ENCODE assay signal across 9 cellular contexts in the genomic region with DNA sequence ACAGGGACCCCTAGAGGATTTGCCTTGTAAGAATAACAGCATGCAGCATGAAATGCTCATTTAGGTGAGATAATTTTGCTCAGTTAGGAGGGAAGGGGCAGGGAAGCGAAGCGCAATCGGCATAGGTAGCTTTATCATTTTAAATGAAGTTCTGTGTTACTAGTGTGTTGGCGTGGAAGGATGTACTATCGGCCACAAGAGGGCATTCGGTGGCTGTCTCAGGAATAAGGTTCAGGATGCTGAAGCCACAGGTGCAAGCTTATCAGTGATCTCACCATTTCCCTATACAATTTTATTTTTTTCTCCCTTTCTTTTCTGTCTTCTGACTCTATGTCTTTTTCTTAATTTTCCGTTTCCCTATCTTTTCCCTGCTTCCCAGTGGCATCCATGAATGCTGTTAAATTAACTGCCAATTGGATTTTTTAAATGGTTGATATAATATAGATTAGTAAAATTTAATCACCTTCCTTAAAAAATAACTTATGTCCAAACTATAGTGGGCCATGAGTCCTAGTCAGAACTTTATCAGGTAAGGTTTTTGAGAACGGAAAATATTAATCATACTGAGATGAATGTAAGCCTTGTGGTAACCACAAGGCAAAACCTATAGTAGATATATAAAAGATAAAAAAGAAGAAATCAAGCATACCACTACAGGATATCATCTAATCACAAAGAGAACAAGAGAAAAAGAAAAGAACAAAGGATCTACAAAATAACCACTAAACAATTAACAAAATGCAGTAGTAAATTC. TPM values are rescaled to one million over a fixed set of nuclear protein-coding genes. Genes with fewer than 3 reads are reported as not detected.
DNase-seq lines count a peak whose midpoint lies in the region; ATAC-seq, FAIRE-seq and TF ChIP-seq lines count a peak whose summit lies in the region.
"Had no signal": no experiment of that assay in that cellular context is flagged by ENCODE, and none has a peak within 500 bp of the region (broad histone marks: within the 10 kb centered on the region; RNA-seq: fewer than 3 reads in every experiment).

No MANE protein-coding gene starts in this region.

- ATAC-seq in mucosa of descending colon (peak; percentile 88), sciatic nerve (no peak)

- no peak overlapping the region for H3K4me3 Mint-ChIP-seq in CD14-positive monocyte
- no peak overlapping the region for H3K4me3 Mint-ChIP-seq in activated CD4-positive, alpha-beta memory T cell treated with anti-CD3 and anti-CD28 coated beads for 36 hours

- TF ChIP-seq CTCF in CD14-positive monocyte (IDR thresholded peaks at IDR 0.05) (peak; percentile 64), mucosa of descending colon (IDR thresholded peaks at IDR 0.05) (peak; percentile 48)

- FAIRE-seq in H54 (lab: Jason Lieb, UNC) (peak; percentile 87), endometrium (lab: Jason Lieb, UNC) (peak; percentile 88)

- DNase-seq in CD14-positive monocyte (ENCODE audit: low spot score): no peak
- peak; percentile 21 for DNase-seq in H54 (ENCODE audit: insufficient read length, low spot score)
- DNase-seq in NCI-H446 (lab: John Stamatoyannopoulos, UW): peak; percentile 19 to 60
- DNase-seq in activated CD4-positive, alpha-beta memory T cell treated with anti-CD3 and anti-CD28 coated beads for 36 hours: peak; percentile 74
- DNase-seq in mucosa of descending colon: peak in 2 of 3 donors; percentile 39 to 75
- peak; percentile 26 for DNase-seq in stromal cell of bone marrow (ENCODE audit: low read depth)
- no peak for DNase-seq in sciatic nerve (ENCODE audit: low spot score)

- POLR2A ChIA-PET in activated CD4-positive, alpha-beta memory T cell treated with anti-CD3 and anti-CD28 coated beads for 36 hours (lab: Charles Lee): interaction anchor here (0.5 to 1.0 kb wide), 3 partner anchors 264 to 414 kb away, joined by 3 read pairs; a partner anchor contains a TSS

- no peaks in the 10 kb centered on the region for H3K36me3 ChIP-seq in mucosa of descending colon (ENCODE audit: low read depth)

- no peaks in the 10 kb centered on the region for H3K4me1 ChIP-seq in mucosa of descending colon (ENCODE audit: low read depth)

- H3K9me3 ChIP-seq in mucosa of descending colon: no peaks in the 10 kb centered on the region

- intact Hi-C loops in CD14-positive monocyte (cut with micrococcal nuclease) (loop anchor here (5.0 to 10.0 kb wide), 2 partner anchors 406 to 408 kb away; no protein-coding TSS in a partner anchor), mucosa of descending colon (cut with DNase I, micrococcal nuclease) (loop anchor here in 1 of 2 donors (10.0 kb wide), 2 partner anchors 238 to 408 kb away; no protein-coding TSS in a partner anchor), sciatic nerve (cut with DNase I) (no loop called here)
- intact Hi-C loops in activated CD4-positive, alpha-beta memory T cell treated with anti-CD3 and anti-CD28 coated beads for 36 hours (cut with micrococcal nuclease): loop anchor here (1.0 to 5.0 kb wide), 8 partner anchors 76 to 424 kb away; a partner anchor contains a TSS

- H3K27ac Mint-ChIP-seq in CD14-positive monocyte: no peak overlapping the region
- no peak overlapping the region for H3K27ac Mint-ChIP-seq in activated CD4-positive, alpha-beta memory T cell treated with anti-CD3 and anti-CD28 coated beads for 36 hours

- peaks cover 0 to 4% (median 0%) of the 10 kb centered on the region in 3 donors for H3K27me3 Mint-ChIP-seq in CD14-positive monocyte (ENCODE audit: low read depth in 3 of 3)
- no peaks in the 10 kb centered on the region for H3K27me3 Mint-ChIP-seq in activated CD4-positive, alpha-beta memory T cell treated with anti-CD3 and anti-CD28 coated beads for 36 hours

- H3K36me3 Mint-ChIP-seq in CD14-positive monocyte: no peaks in the 10 kb centered on the region
- no peaks in the 10 kb centered on the region for H3K36me3 Mint-ChIP-seq in activated CD4-positive, alpha-beta memory T cell treated with anti-CD3 and anti-CD28 coated beads for 36 hours

- TF ChIP-seq POLR2A in H54 (IDR thresholded peaks at IDR 0.05; ENCODE audit: low read depth, low read length): no peak

- peaks cover 0 to 2% (median 0%) of the 10 kb centered on the region in 7 donors for H3K9me3 Mint-ChIP-seq in CD14-positive monocyte
- no peaks in the 10 kb centered on the region for H3K9me3 Mint-ChIP-seq in activated CD4-positive, alpha-beta memory T cell treated with anti-CD3 and anti-CD28 coated beads for 36 hours

- H3K4me3 ChIP-seq in mucosa of descending colon: no peak overlapping the region

- H3K4me1 Mint-ChIP-seq in CD14-positive monocyte: no peaks in the 10 kb centered on the region
- peaks cover 15% of the 10 kb centered on the region for H3K4me1 Mint-ChIP-seq in activated CD4-positive, alpha-beta memory T cell treated with anti-CD3 and anti-CD28 coated beads for 36 hours (ENCODE audit: low read depth)

- CTCF ChIA-PET in activated CD4-positive, alpha-beta memory T cell treated with anti-CD3 and anti-CD28 coated beads for 36 hours (lab: Charles Lee): interaction anchor here (0.6 to 4.0 kb wide), 38 partner anchors 9 to 440 kb away, joined by 3 to 70 read pairs (median 5); a partner anchor contains a TSS

RNA-seq across cellular contexts. Expression of a gene that starts 1.2 kb away (rescaled TPM):
- polyA plus RNA-seq in CD14-positive monocyte: not detected
- not detected for total RNA-seq in activated CD4-positive, alpha-beta memory T cell treated with anti-CD3 and anti-CD28 coated beads for 36 hours
- not detected for total RNA-seq in mucosa of descending colon
- total RNA-seq in sciatic nerve: not detected
- total RNA-seq: subcutaneous adipose tissue had no signal

RNA-seq across cellular contexts. Expression of a gene that starts 44.6 kb away (rescaled TPM):
- polyA plus RNA-seq in CD14-positive monocyte: not detected
- not detected for total RNA-seq in activated CD4-positive, alpha-beta memory T cell treated with anti-CD3 and anti-CD28 coated beads for 36 hours
- total RNA-seq in mucosa of descending colon (not detected), sciatic nerve (not detected)
- total RNA-seq: subcutaneous adipose tissue had no signal

Comparison
In these comparisons a context has a peak if more than half of its experiments do, and no peak if none do; other contexts are left out.
1. DNase-seq: peak in H54 (single experiment), NCI-H446 (2 of 2), activated CD4-positive, alpha-beta memory T cell treated with anti-CD3 and anti-CD28 coated beads for 36 hours (single experiment), mucosa of descending colon (2 of 3) and stromal cell of bone marrow (single experiment); none in CD14-positive monocyte (single experiment) and sciatic nerve (single experiment).